25 cellular contexts compared by ENCODE assay signal in the genomic region with DNA sequence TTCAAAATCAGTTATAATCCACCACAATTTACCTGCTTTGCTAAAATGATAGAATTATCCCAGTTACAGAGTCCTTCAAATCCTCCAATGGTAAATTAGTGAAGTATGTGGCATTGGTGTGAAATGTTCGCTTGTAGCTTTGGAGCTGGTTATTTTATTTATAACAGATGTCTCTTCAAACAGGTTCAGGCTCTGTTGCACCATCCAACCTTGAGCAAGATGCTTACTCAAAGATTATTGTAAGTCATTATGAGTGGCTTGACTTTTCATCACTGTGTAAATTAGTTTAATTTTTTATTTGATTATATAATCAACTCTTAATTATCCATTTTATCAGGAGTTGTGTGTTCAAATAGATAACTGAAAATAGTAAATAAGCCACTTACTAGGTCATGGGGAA.
"Had no signal": no experiment of that assay in that cellular context is flagged by ENCODE, and none has a peak within 500 bp of the region (broad histone marks: within the 10 kb centered on the region; RNA-seq: fewer than 3 reads in every experiment).

No MANE protein-coding gene starts in this region.

- H3K36me3 Mint-ChIP-seq: activated naive CD4-positive, alpha-beta T cell treated with anti-CD3 and anti-CD28 coated beads, Interleukin-2, amount 10 ng/mL, durations not matched to agents 7 days and 5 days; WTC11 had no signal

- H3K4me3 ChIP-seq: ascending aorta, esophagus muscularis mucosa, lung, tibial nerve had no signal

- H3K27ac Mint-ChIP-seq: activated CD8-positive, alpha-beta T cell treated with anti-CD3 and anti-CD28 coated beads for 36 hours; activated naive CD4-positive, alpha-beta T cell treated with anti-CD3 and anti-CD28 coated beads, Interleukin-2, amount 10 ng/mL, durations not matched to agents 7 days and 5 days; stimulated activated naive CD8-positive, alpha-beta T cell treated with anti-CD3 and anti-CD28 coated beads, Interleukin-15, Interleukin-2, amounts not matched to agents 100 ng/mL and 50 ng/mL, for 24 hours; WTC11 had no signal

- DNase-seq: activated CD4-positive, alpha-beta T cell treated with anti-CD3 and anti-CD28 coated beads for 4 hours; activated naive CD4-positive, alpha-beta T cell treated with anti-CD3 and anti-CD28 coated beads, Interleukin-2, amount 10 ng/mL, durations not matched to agents 7 days and 5 days; activated naive CD8-positive, alpha-beta T cell treated with anti-CD3 and anti-CD28 coated beads, Interleukin-2, amount 50 U/mL, for 24 hours; activated T-cell treated with anti-CD3 and anti-CD28 coated beads, Interleukin-2, amount 50 U/mL, for 1 hour; cerebellar nuclear complex; cortex of kidney; effector CD4-positive, alpha-beta T cell; hypothalamus; kidney; midbrain; retina had no signal

- ATAC-seq: left lobe of liver, WTC11 had no signal

- H3K36me3 ChIP-seq: ascending aorta, esophagus muscularis mucosa, tibial nerve had no signal

- H3K27ac ChIP-seq: ascending aorta, esophagus muscularis mucosa, tibial nerve had no signal

- H3K27me3 Mint-ChIP-seq: activated CD8-positive, alpha-beta T cell treated with anti-CD3 and anti-CD28 coated beads for 36 hours; activated naive CD4-positive, alpha-beta T cell treated with anti-CD3 and anti-CD28 coated beads, Interleukin-2, amount 10 ng/mL, durations not matched to agents 7 days and 5 days; activated naive CD8-positive, alpha-beta T cell treated with anti-CD3 and anti-CD28 coated beads, Interleukin-2, amount 50 U/mL, for 24 hours; stimulated activated naive CD8-positive, alpha-beta T cell treated with anti-CD3 and anti-CD28 coated beads, Interleukin-15, Interleukin-2, amounts not matched to agents 100 ng/mL and 50 ng/mL, for 24 hours had no signal

- H3K9me3 ChIP-seq: ascending aorta, esophagus muscularis mucosa, tibial nerve had no signal

- H3K4me3 Mint-ChIP-seq: activated CD8-positive, alpha-beta T cell treated with anti-CD3 and anti-CD28 coated beads for 36 hours; activated naive CD4-positive, alpha-beta T cell treated with anti-CD3 and anti-CD28 coated beads, Interleukin-2, amount 10 ng/mL, durations not matched to agents 7 days and 5 days; activated naive CD8-positive, alpha-beta T cell treated with anti-CD3 and anti-CD28 coated beads, Interleukin-2, amount 50 U/mL, for 24 hours; neural crest cell; stimulated activated naive CD8-positive, alpha-beta T cell treated with anti-CD3 and anti-CD28 coated beads, Interleukin-15, Interleukin-2, amounts not matched to agents 100 ng/mL and 50 ng/mL, for 24 hours; WTC11 had no signal

- FAIRE-seq: frontal cortex, kidney, TTC549, urothelium cell line had no signal

- H3K9me3 Mint-ChIP-seq: activated CD8-positive, alpha-beta T cell treated with anti-CD3 and anti-CD28 coated beads for 36 hours; activated naive CD4-positive, alpha-beta T cell treated with anti-CD3 and anti-CD28 coated beads, Interleukin-2, amount 10 ng/mL, durations not matched to agents 7 days and 5 days; activated naive CD8-positive, alpha-beta T cell treated with anti-CD3 and anti-CD28 coated beads, Interleukin-2, amount 50 U/mL, for 24 hours; activated T-helper 2 cell treated with anti-CD3 and anti-CD28 coated beads, Interferon-gamma antibody, Interleukin-2, Interleukin-4, amounts not matched to agents 10 μg/mL and 5 μg/mL and 100 μg/mL, durations not matched to agents 14 hours and 24 hours and 36 hours; neural crest cell; stimulated activated naive CD8-positive, alpha-beta T cell treated with anti-CD3 and anti-CD28 coated beads, Interleukin-15, Interleukin-2, amounts not matched to agents 100 ng/mL and 50 ng/mL, for 24 hours; T-helper 2 cell treated with Interferon-gamma antibody and Interleukin-4, amounts not matched to agents 5 μg/mL and 100 μg/mL, for 36 hours; WTC11 had no signal

- H3K27me3 ChIP-seq: ascending aorta, esophagus muscularis mucosa, tibial nerve had no signal

- H3K4me1 ChIP-seq: ascending aorta, tibial nerve had no signal

- H3K4me1 Mint-ChIP-seq: WTC11 had no signal
